Comparison of ENCODE assay signal across 1 cellular context in the genomic region with DNA sequence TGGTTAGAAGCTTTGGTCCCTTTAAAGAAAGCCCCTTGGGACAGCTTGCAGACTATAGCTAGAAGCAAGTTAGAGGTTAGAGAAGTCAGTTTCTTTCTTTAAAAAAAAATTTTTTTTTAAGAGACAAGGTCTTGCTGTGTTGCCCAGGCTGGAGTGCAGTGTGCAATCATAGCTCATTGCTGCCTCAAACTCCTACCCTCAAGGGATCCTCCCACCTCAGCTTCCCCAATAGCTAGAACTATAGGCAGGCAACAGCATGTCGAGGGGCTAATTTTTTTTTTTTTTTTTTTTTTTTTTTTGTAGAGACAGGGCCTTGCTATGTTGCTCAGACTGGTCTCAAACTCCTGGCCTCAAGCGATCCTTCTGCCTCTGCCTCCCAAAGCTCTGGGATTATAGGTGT.
TF ChIP-seq lines count a peak whose summit lies in the region.

No MANE protein-coding gene starts in this region.

TF ChIP-seq in IMR-90, 13 proteins besides CTCF, POLR2A, EP300 and RAD21:
- TF ChIP-seq RCOR1 (IDR thresholded peaks at IDR 0.05; ENCODE audit: insufficient replicate concordance, low read length) (no peak), MAZ (IDR thresholded peaks at IDR 0.05; ENCODE audit: borderline replicate concordance, low read depth, low read length) (no peak), MXI1 (IDR thresholded peaks at IDR 0.05; ENCODE audit: borderline replicate concordance, low read depth, low read length) (no peak)
